Comparison of ENCODE assay signal across 15 cellular contexts in genomic region chr17:82832881-82833475, GRCh38. TPM values are rescaled to one million over a fixed set of nuclear protein-coding genes. Genes with fewer than 3 reads are reported as not detected.
DNase-seq lines count a peak whose midpoint lies in the region; ATAC-seq and TF ChIP-seq lines count a peak whose summit lies in the region.
"Had no signal": no experiment of that assay in that cellular context is flagged by ENCODE, and none has a peak within 500 bp of the region (broad histone marks: within the 10 kb centered on the region; RNA-seq: fewer than 3 reads in every experiment).

No MANE protein-coding gene starts in this region.

- peaks cover 0 to 12% (median 5%) of the 10 kb centered on the region in 9 donors for H3K36me3 ChIP-seq in heart left ventricle

- TF ChIP-seq CTCF in heart left ventricle (IDR thresholded peaks at IDR 0.05): no peak
- TF ChIP-seq CTCF in RWPE1 (conservative IDR thresholded peaks at IDR 0.05; ENCODE audit: low read depth): no peak
- TF ChIP-seq CTCF in nephron (IDR thresholded peaks at IDR 0.05; ENCODE audit: unreplicated experiment in 3 of 3): no peak

- H3K4me1 ChIP-seq in heart left ventricle (peaks cover 2 to 49% (median 22%) of the 10 kb centered on the region in 12 donors), right cardiac atrium (ENCODE audit: control insufficient read depth, insufficient read depth, low read length) (peaks cover 8% of the 10 kb centered on the region)
- H3K4me1 ChIP-seq: A549 had no signal

- peak overlapping the region; percentile 65 to 81 (median 74) for H3K27ac Mint-ChIP-seq in nephron
- H3K27ac Mint-ChIP-seq in stimulated activated effector memory CD8-positive, alpha-beta T cell treated with anti-CD3 and anti-CD28 coated beads, Interleukin-12 subunit alpha, Interleukin-12 subunit beta, amount 100 ng/mL, for 72 hours: peak overlapping the region; percentile 65

- no peaks in the 10 kb centered on the region for H3K9me3 Mint-ChIP-seq in nephron
- H3K9me3 Mint-ChIP-seq in stimulated activated effector memory CD8-positive, alpha-beta T cell treated with anti-CD3 and anti-CD28 coated beads, Interleukin-12 subunit alpha, Interleukin-12 subunit beta, amount 100 ng/mL, for 72 hours: no peaks in the 10 kb centered on the region

- H3K9me3 ChIP-seq in heart left ventricle (no peaks in the 10 kb centered on the region), right cardiac atrium (ENCODE audit: control insufficient read depth, low read length) (no peaks in the 10 kb centered on the region)
- H3K9me3 ChIP-seq: A549, Caco-2 had no signal

- no peaks in the 10 kb centered on the region for H3K27me3 Mint-ChIP-seq in nephron (ENCODE audit: low read depth)

- DNase-seq in heart left ventricle: no peak
- DNase-seq in right cardiac atrium: no peak
- DNase-seq in RWPE1 (ENCODE audit: low spot score): no peak
- DNase-seq in stimulated activated effector memory CD8-positive, alpha-beta T cell treated with anti-CD3 and anti-CD28 coated beads, Interleukin-12 subunit alpha, Interleukin-12 subunit beta, amount 100 ng/mL, for 72 hours (ENCODE audit: low spot score in 2 of 2): no peak
- no peak for DNase-seq in activated gamma-delta T cell (lab: John Stamatoyannopoulos, UW)
- no peak for DNase-seq in DMS114 treated with DMSO at 0.1 percent for 48 hours (lab: John Stamatoyannopoulos, UW; ENCODE audit: unreplicated experiment)
- DNase-seq: Caco-2; NCI-H1092; NCI-H69; NK-92 treated with Interleukin-12 subunit alpha and Interleukin-12 subunit beta, amount 100 ng/mL, for 24 hours had no signal

- H3K4me1 Mint-ChIP-seq in nephron: peaks cover 45% of the 10 kb centered on the region
- H3K4me1 Mint-ChIP-seq in stimulated activated effector memory CD8-positive, alpha-beta T cell treated with anti-CD3 and anti-CD28 coated beads, Interleukin-12 subunit alpha, Interleukin-12 subunit beta, amount 100 ng/mL, for 72 hours: peaks cover 13% of the 10 kb centered on the region

- peaks cover 29% of the 10 kb centered on the region for H3K36me3 Mint-ChIP-seq in nephron (ENCODE audit: low read depth)
- peaks cover 12% of the 10 kb centered on the region for H3K36me3 Mint-ChIP-seq in stimulated activated effector memory CD8-positive, alpha-beta T cell treated with anti-CD3 and anti-CD28 coated beads, Interleukin-12 subunit alpha, Interleukin-12 subunit beta, amount 100 ng/mL, for 72 hours

- TF ChIP-seq POLR2A in heart left ventricle (IDR thresholded peaks at IDR 0.05): no peak

- ATAC-seq in heart left ventricle: no peak
- ATAC-seq in right cardiac atrium: no peak
- no peak for ATAC-seq in stimulated activated effector memory CD8-positive, alpha-beta T cell treated with anti-CD3 and anti-CD28 coated beads, Interleukin-12 subunit alpha, Interleukin-12 subunit beta, amount 100 ng/mL, for 72 hours
- no peak for ATAC-seq in GM19467 (IDR thresholded peaks at IDR 0.05; ENCODE audit: unreplicated experiment)
- ATAC-seq: HCT116 had no signal

- intact Hi-C loops in heart left ventricle (cut with DNase I) (loop anchor here in 1 of 10 donors (5.0 kb wide), 1 partner anchor 51 kb away; no protein-coding TSS in a partner anchor), right cardiac atrium (cut with DNase I) (no loop called here)

- peak overlapping the region in 11 of 12 donors; percentile 4 to 62 (median 41) for H3K4me3 ChIP-seq in heart left ventricle
- H3K4me3 ChIP-seq in right cardiac atrium (ENCODE audit: low read length): no peak overlapping the region
- H3K4me3 ChIP-seq: A549 had no signal

- no peak overlapping the region for H3K4me3 Mint-ChIP-seq in nephron
- no peak overlapping the region for H3K4me3 Mint-ChIP-seq in stimulated activated effector memory CD8-positive, alpha-beta T cell treated with anti-CD3 and anti-CD28 coated beads, Interleukin-12 subunit alpha, Interleukin-12 subunit beta, amount 100 ng/mL, for 72 hours

- H3K27ac ChIP-seq in heart left ventricle (peak overlapping the region in 10 of 12 donors; percentile 44 to 85 (median 74)), right cardiac atrium (ENCODE audit: low read length) (no peak overlapping the region), RWPE1 (peak overlapping the region; percentile 97)
- H3K27ac ChIP-seq: A549, HL-60 had no signal

- 74 to 90% (median 83%) methylated on average over 18 to 20 of the region's 20 CpGs for WGBS in heart left ventricle, 4 donors
- 90% methylated on average over 20 of the region's 20 CpGs for WGBS in right cardiac atrium

- CTCF ChIA-PET in RWPE1 (lab: Yijun Ruan, JAX): no interaction called here

- POLR2A ChIA-PET in RWPE1 (lab: Yijun Ruan, JAX; ENCODE audit: low non-redundant PET): no interaction called here

- H3K27me3 ChIP-seq in heart left ventricle (no peaks in the 10 kb centered on the region), right cardiac atrium (ENCODE audit: control insufficient read depth, insufficient read depth) (no peaks in the 10 kb centered on the region)

RNA-seq across cellular contexts. Expression of gene ZNF750, which starts 6.8 kb away (rescaled TPM):
- total RNA-seq in heart left ventricle: under 1 TPM in 2 of 9 donors, not detected in 7; 0.31 to 0.38 TPM
- polyA plus RNA-seq in heart left ventricle: under 1 TPM; 0.08 to 0.17 TPM
- not detected for total RNA-seq in right cardiac atrium
- polyA plus RNA-seq in right cardiac atrium: 0.07 TPM
- polyA plus RNA-seq: A549 had no signal
